24 cellular contexts compared by ENCODE assay signal in genomic region chr1:119467219-119467618, GRCh38. TPM values are rescaled to one million over a fixed set of nuclear protein-coding genes. Genes with fewer than 3 reads are reported as not detected.
DNase-seq lines count a peak whose midpoint lies in the region; ATAC-seq and TF ChIP-seq lines count a peak whose summit lies in the region.
"Had no signal": no experiment of that assay in that cellular context is flagged by ENCODE, and none has a peak within 500 bp of the region (broad histone marks: within the 10 kb centered on the region; RNA-seq: fewer than 3 reads in every experiment).

No MANE protein-coding gene starts in this region.

- no peak for TF ChIP-seq CTCF in RWPE2 (IDR thresholded peaks at IDR 0.05; ENCODE audit: poor library complexity, severe bottlenecking)

- H3K4me3 ChIP-seq in RWPE2 (ENCODE audit: severe bottlenecking): no peak overlapping the region
- H3K4me3 ChIP-seq: BLaER1 treated with 17β-estradiol and CSF1 and Interleukin-3, amounts not matched to agents 10 nM and 100 nM; PC-9 had no signal

- H3K36me3 ChIP-seq in RWPE2 (ENCODE audit: low read depth): no peaks in the 10 kb centered on the region
- H3K36me3 ChIP-seq: BLaER1 treated with 17β-estradiol and CSF1 and Interleukin-3, amounts not matched to agents 10 nM and 100 nM had no signal

- H3K27ac ChIP-seq in RWPE2 (ENCODE audit: poor library complexity, severe bottlenecking): no peak overlapping the region
- H3K27ac ChIP-seq: BLaER1 treated with 17β-estradiol and CSF1 and Interleukin-3, amounts not matched to agents 10 nM and 100 nM; PC-9 had no signal

- H3K27me3 ChIP-seq in RWPE2 (ENCODE audit: insufficient read depth, poor library complexity, severe bottlenecking): no peaks in the 10 kb centered on the region
- H3K27me3 ChIP-seq: BLaER1 treated with 17β-estradiol and CSF1 and Interleukin-3, amounts not matched to agents 10 nM and 100 nM had no signal

- H3K9me3 ChIP-seq in RWPE2 (ENCODE audit: severe bottlenecking): no peaks in the 10 kb centered on the region

- ATAC-seq in RWPE2 (ENCODE audit: low read depth) (peak; percentile 67), esophagus mucosa (peak; percentile 86), left lobe of liver (peak; percentile 21), GM19328 (IDR thresholded peaks at IDR 0.05; ENCODE audit: unreplicated experiment) (no peak)
- ATAC-seq: HCT116 had no signal

- no peaks in the 10 kb centered on the region for H3K4me1 ChIP-seq in RWPE2 (ENCODE audit: insufficient read depth, poor library complexity, severe bottlenecking)

- DNase-seq in RWPE2 (ENCODE audit: low spot score): no peak
- no peak for DNase-seq in left lobe of liver (ENCODE audit: low spot score)
- peak; percentile 45 for DNase-seq in ureter (ENCODE audit: low spot score)
- DNase-seq in RPMI8226: no peak
- no peak for DNase-seq in COR-L47 (lab: John Stamatoyannopoulos, UW)
- DNase-seq: AML-193; CD4-positive, alpha-beta T cell; IMR-90; KG1; MM.1S; NCI-H1694; NCI-H2029 treated with DMSO at 0.1 percent for 48 hours; NCI-H446 treated with DMSO at 0.1 percent for 48 hours; NCI-H526; NCI-H82; NK-92 treated with Interleukin-12 subunit alpha and Interleukin-12 subunit beta, amount 100 ng/mL, for 24 hours; PC-9; SHP77 treated with DMSO at 0.1 percent for 48 hours had no signal

RNA-seq across cellular contexts. Expression of gene HSD3B1, which starts 39.8 kb away (rescaled TPM):
- total RNA-seq in esophagus mucosa: not detected
- total RNA-seq in left lobe of liver: not detected
- 0.75 TPM for total RNA-seq in ureter
- total RNA-seq: CD4-positive, alpha-beta T cell; H4; IMR-90; RPMI7951 had no signal

RNA-seq across cellular contexts. Expression of gene HSD3B2, which starts 52.3 kb away (rescaled TPM):
- 0.32 TPM for total RNA-seq in esophagus mucosa
- total RNA-seq in left lobe of liver: 0.83 TPM
- not detected for total RNA-seq in ureter
- total RNA-seq: CD4-positive, alpha-beta T cell; H4; IMR-90; PC-9 had no signal
